In the genomic region with DNA sequence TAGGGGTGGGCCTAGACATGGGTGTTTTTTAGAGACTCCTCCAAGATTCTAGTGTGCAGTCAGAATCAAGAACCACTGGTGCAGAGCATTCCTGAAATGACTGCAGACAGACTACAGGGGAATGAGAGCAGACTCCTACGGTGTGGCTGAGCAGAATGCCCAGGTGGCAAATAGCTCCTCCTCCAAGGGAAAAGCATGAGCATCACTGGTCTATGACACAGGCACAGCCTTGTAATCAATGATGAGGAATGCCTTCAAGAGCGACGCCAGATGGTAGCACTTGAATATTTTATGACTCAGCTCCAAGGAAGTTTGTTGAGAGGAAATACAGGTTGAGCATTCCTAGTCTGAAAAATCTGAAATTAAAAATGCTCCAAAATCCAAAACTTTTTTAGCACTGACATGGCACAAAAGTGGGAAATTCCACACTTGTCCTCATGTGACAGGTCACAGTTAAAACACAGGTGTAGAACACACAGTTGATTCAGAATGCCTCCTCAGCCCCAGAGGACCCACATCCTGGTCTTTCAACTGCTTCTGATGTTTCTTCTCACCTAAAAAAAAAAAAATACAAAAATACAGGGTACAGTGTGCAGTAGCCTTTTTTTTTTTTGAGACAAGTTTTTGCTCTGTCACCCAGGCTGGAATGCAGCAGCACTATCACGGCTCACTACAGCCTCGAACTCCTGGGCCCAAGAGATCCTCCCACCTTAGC, we compare ENCODE assay signal across 8 cellular contexts. TPM values are rescaled to one million over a fixed set of nuclear protein-coding genes. Genes with fewer than 3 reads are reported as not detected.
DNase-seq lines count a peak whose midpoint lies in the region; ATAC-seq and TF ChIP-seq lines count a peak whose summit lies in the region.

No MANE protein-coding gene starts in this region.

- 65% methylated on average over 5 of the region's 5 CpGs for WGBS in thymus

- H3K4me1 ChIP-seq in fibroblast of lung (ENCODE audit: control insufficient read depth, extremely low read depth, insufficient read depth, low read length): no peaks in the 10 kb centered on the region
- H3K4me1 ChIP-seq in thymus (ENCODE audit: control insufficient read depth, insufficient read depth, low read length): peaks cover 16% of the 10 kb centered on the region

- no peak overlapping the region for H2AFZ ChIP-seq in fibroblast of lung (ENCODE audit: low read length)

- in situ Hi-C loops in ACHN (cut with HindIII; ENCODE audit: low pct_ligation_motif_present, low pct_unique_long_range_greater_than_20kb, low sequenced_read_pairs): no loop called here

- no peak overlapping the region for H3K9ac ChIP-seq in fibroblast of lung (ENCODE audit: insufficient read depth, low read length)

- H4K20me1 ChIP-seq in fibroblast of lung (ENCODE audit: control insufficient read depth, extremely low read depth, insufficient read depth, low read length): no peaks in the 10 kb centered on the region

- DNase-seq in ACHN: peak; percentile 94
- peak; percentile 44 for DNase-seq in NCI-H2196 treated with DMSO at 0.1 percent for 48 hours (lab: John Stamatoyannopoulos, UW; ENCODE audit: unreplicated experiment)
- DNase-seq in fibroblast of lung (ENCODE audit: low read depth in 2 of 2): peak; percentile 66 to 97
- no peak for DNase-seq in LoVo (ENCODE audit: low spot score)
- DNase-seq in activated effector memory CD4-positive, alpha-beta T cell treated with Interleukin-2 at 50 U/mL for 16 hours: no peak
- no peak for DNase-seq in NCI-H1436 treated with DMSO at 0.1 percent for 48 hours (lab: John Stamatoyannopoulos, UW)

- no peaks in the 10 kb centered on the region for H3K27me3 ChIP-seq in fibroblast of lung (ENCODE audit: control insufficient read depth, insufficient read depth, low read length)
- H3K27me3 ChIP-seq in thymus (ENCODE audit: control insufficient read depth, insufficient read depth): no peaks in the 10 kb centered on the region

- H3K27ac ChIP-seq in fibroblast of lung (ENCODE audit: insufficient read depth, low read length): no peak overlapping the region
- peak overlapping the region; percentile 59 for H3K27ac ChIP-seq in thymus (ENCODE audit: low read depth)

- H3K4me3 ChIP-seq in fibroblast of lung (replicated peaks in 1 of 4; ENCODE audit: control extremely low read depth in 1 of 4, insufficient read depth in 1 of 4, low read depth in 3 of 4, low read length in 4 of 4): no peak overlapping the region
- H3K4me3 ChIP-seq in thymus (ENCODE audit: low read length): no peak overlapping the region

- no peaks in the 10 kb centered on the region for H3K36me3 ChIP-seq in fibroblast of lung (ENCODE audit: control insufficient read depth, insufficient read depth, low read length)
- H3K36me3 ChIP-seq in thymus (ENCODE audit: control insufficient read depth, insufficient read depth): no peaks in the 10 kb centered on the region

- H3K79me2 ChIP-seq in fibroblast of lung (ENCODE audit: control insufficient read depth, insufficient read depth, low read length): no peaks in the 10 kb centered on the region

- ATAC-seq in GM18519 (IDR thresholded peaks at IDR 0.05; ENCODE audit: low FRiP score, unreplicated experiment): peak; percentile 37

- no peak for TF ChIP-seq CTCF in fibroblast of lung (conservative IDR thresholded peaks at IDR 0.05 in 1 of 2, IDR thresholded peaks at IDR 0.05 in 1 of 2; ENCODE audit: low read depth in 1 of 2, low read length in 2 of 2)

- no peak overlapping the region for H3K4me2 ChIP-seq in fibroblast of lung (ENCODE audit: extremely low read depth, insufficient read depth, low read length)

- no peaks in the 10 kb centered on the region for H3K9me3 ChIP-seq in fibroblast of lung (ENCODE audit: control insufficient read depth, insufficient read depth, low read depth, low read length)
- H3K9me3 ChIP-seq in thymus (ENCODE audit: control insufficient read depth): no peaks in the 10 kb centered on the region

RNA-seq across cellular contexts. Expression of gene FAM8A1, which starts 10.5 kb away (rescaled TPM):
- total RNA-seq in fibroblast of lung: 17.2 and 19.8 TPM in 2 replicates
- 16.8 and 28.1 TPM in 2 replicates for polyA plus RNA-seq in fibroblast of lung
- polyA plus RNA-seq in fibroblast of lung (2012): 13.1 and 22.3 TPM in 2 replicates
- polyA minus RNA-seq in fibroblast of lung (ENCODE audit: low replicate concordance): 0.78 and 3.5 TPM in 2 replicates
- polyA plus RNA-seq in thymus: 15.7 TPM

Comparison
In these comparisons a context has a peak if more than half of its experiments do, and no peak if none do; other contexts are left out.
1. DNase-seq: peak in ACHN (single experiment), NCI-H2196 treated with DMSO at 0.1 percent for 48 hours (single experiment) and fibroblast of lung (2 of 2); none in LoVo (single experiment), activated effector memory CD4-positive, alpha-beta T cell treated with Interleukin-2 at 50 U/mL for 16 hours (single experiment) and NCI-H1436 treated with DMSO at 0.1 percent for 48 hours (single experiment).